In the genomic region with DNA sequence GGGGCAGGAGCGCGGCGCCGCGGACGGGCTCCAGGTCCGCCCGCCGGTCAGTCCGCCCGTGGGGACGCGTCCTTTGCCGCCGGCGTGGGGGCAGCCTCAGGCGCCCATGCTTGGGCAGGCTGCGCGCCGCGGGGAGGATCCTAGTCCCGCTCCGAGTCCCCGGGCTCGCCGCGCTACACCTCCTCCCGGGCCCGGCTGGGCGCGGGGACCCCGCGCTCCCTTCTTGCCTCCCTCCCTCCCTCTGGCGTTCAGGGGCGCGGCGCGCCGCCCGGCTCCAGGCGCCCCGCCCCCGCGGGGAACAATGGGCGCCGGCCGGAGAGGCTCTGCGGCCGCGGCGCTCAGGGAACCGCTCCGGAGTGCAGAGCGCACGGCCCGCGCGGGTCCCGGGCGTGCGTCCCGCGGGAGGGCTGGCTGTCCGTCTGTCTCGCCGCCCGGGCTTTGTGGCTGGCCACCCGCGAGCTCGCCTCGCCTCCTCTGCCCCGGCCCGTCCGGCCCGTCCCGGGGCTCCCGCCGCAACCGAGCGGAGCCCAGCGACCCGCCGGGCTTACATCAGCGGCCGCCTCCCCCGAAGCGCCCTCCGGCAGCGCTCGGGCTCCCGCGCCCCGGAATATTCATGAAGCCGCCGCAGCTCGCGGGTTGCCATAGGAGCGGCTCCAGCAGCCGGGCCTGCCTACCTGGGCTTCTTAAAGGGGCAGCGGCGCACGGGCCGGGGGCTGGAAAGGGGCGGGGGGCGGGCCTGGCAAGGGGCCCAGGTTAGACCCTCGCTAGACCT, we compare ENCODE assay signal across 13 cellular contexts. TPM values are rescaled to one million over a fixed set of nuclear protein-coding genes. Genes with fewer than 3 reads are reported as not detected.
DNase-seq lines count a peak whose midpoint lies in the region; ATAC-seq and TF ChIP-seq lines count a peak whose summit lies in the region.
"Had no signal": no experiment of that assay in that cellular context is flagged by ENCODE, and none has a peak within 500 bp of the region (broad histone marks: within the 10 kb centered on the region; RNA-seq: fewer than 3 reads in every experiment).

A gene (minus strand): TSS at position 658 of the 772 bp plus-strand sequence. CDS start 688 bp downstream, outside the sequence.

- 0% methylated on average over 2 to 15 of the region's 106 CpGs for WGBS in lower leg skin, 2 donors

- intact Hi-C loops in activated CD4-positive, alpha-beta T cell treated with anti-CD3 and anti-CD28 coated beads for 36 hours (cut with DNase I, micrococcal nuclease) = no loop called here
- intact Hi-C loops in lower leg skin (cut with DNase I; ENCODE audit: low total_unique reads) = no loop called here

- DNase-seq in Ammon's horn (ENCODE audit: low spot score) (peak; percentile 16), NCI-H1105 (lab: John Stamatoyannopoulos, UW) (peak; percentile 22), ecto neural progenitor cell (ENCODE audit: low spot score) (peak; percentile 83), mesothelial cell of epicardium (ENCODE audit: low spot score in 2 of 2, unreplicated experiment in 2 of 2) (no peak), lower leg skin (ENCODE audit: low spot score in 2 of 2) (no peak)
- DNase-seq in activated CD4-positive, alpha-beta T cell treated with anti-CD3 and anti-CD28 coated beads for 36 hours = no peak
- DNase-seq: activated CD4-positive, alpha-beta T cell treated with anti-CD3 and anti-CD28 coated beads, Interleukin-2, amount 10 ng/mL, durations not matched to agents 24 days and 14 days; EL; GOT3; MM.1S had no signal

- CTCF ChIA-PET in activated CD4-positive, alpha-beta T cell treated with anti-CD3 and anti-CD28 coated beads for 36 hours (lab: Charles Lee) = interaction anchor here (0.6 kb wide), 1 partner anchor 929 kb away, joined by 3 read pairs; no protein-coding TSS in a partner anchor

- TF ChIP-seq CTCF in mesothelial cell of epicardium (IDR thresholded peaks at IDR 0.05; ENCODE audit: unreplicated experiment) (no peak), lower leg skin (IDR thresholded peaks at IDR 0.05) (no peak)

- H3K4me3 ChIP-seq in lower leg skin (ENCODE audit: low read depth, poor library complexity, severe bottlenecking) = no peak within 1 kb of the TSS

- TF ChIP-seq POLR2A in lower leg skin (IDR thresholded peaks at IDR 0.05) = no peak

- POLR2A ChIA-PET in activated CD4-positive, alpha-beta T cell treated with anti-CD3 and anti-CD28 coated beads for 36 hours (lab: Charles Lee) = no interaction called here

- H3K9me3 Mint-ChIP-seq in mesothelial cell of epicardium = no peaks in the 10 kb centered on the region
- no peaks in the 10 kb centered on the region for H3K9me3 Mint-ChIP-seq in activated CD4-positive, alpha-beta T cell treated with anti-CD3 and anti-CD28 coated beads for 36 hours (ENCODE audit: low read depth)
- H3K9me3 Mint-ChIP-seq: activated CD4-positive, alpha-beta T cell treated with anti-CD3 and anti-CD28 coated beads, Interleukin-2, amount 10 ng/mL, durations not matched to agents 24 days and 14 days had no signal

- H3K36me3 Mint-ChIP-seq in mesothelial cell of epicardium = no peaks in the 10 kb centered on the region
- H3K36me3 Mint-ChIP-seq in activated CD4-positive, alpha-beta T cell treated with anti-CD3 and anti-CD28 coated beads for 36 hours (ENCODE audit: low read depth) = no peaks in the 10 kb centered on the region

- ATAC-seq in HG02571 (IDR thresholded peaks at IDR 0.05; ENCODE audit: unreplicated experiment) (no peak), HG03571 (IDR thresholded peaks at IDR 0.05; ENCODE audit: unreplicated experiment) (no peak)
- no peak for ATAC-seq in activated CD4-positive, alpha-beta T cell treated with anti-CD3 and anti-CD28 coated beads for 36 hours

- H3K27ac Mint-ChIP-seq in mesothelial cell of epicardium = no peak within 1 kb of the TSS
- no peak within 1 kb of the TSS for H3K27ac Mint-ChIP-seq in activated CD4-positive, alpha-beta T cell treated with anti-CD3 and anti-CD28 coated beads for 36 hours

- H3K27me3 Mint-ChIP-seq in mesothelial cell of epicardium (ENCODE audit: low read depth) = peaks cover 85% of the 10 kb centered on the region
- peaks cover 47% of the 10 kb centered on the region for H3K27me3 Mint-ChIP-seq in activated CD4-positive, alpha-beta T cell treated with anti-CD3 and anti-CD28 coated beads for 36 hours

- H3K4me1 Mint-ChIP-seq in mesothelial cell of epicardium = peaks cover 17% of the 10 kb centered on the region
- H3K4me1 Mint-ChIP-seq in activated CD4-positive, alpha-beta T cell treated with anti-CD3 and anti-CD28 coated beads for 36 hours = no peaks in the 10 kb centered on the region

- H3K4me3 Mint-ChIP-seq in mesothelial cell of epicardium = peak within 1 kb of the TSS; percentile 64
- H3K4me3 Mint-ChIP-seq in activated CD4-positive, alpha-beta T cell treated with anti-CD3 and anti-CD28 coated beads for 36 hours = no peak within 1 kb of the TSS
- H3K4me3 Mint-ChIP-seq: activated CD4-positive, alpha-beta T cell treated with anti-CD3 and anti-CD28 coated beads, Interleukin-2, amount 10 ng/mL, durations not matched to agents 24 days and 14 days had no signal

RNA-seq across cellular contexts. Expression of the gene that starts here (rescaled TPM):
- total RNA-seq in mesothelial cell of epicardium (0.63 to 0.71 TPM (median 0.69 TPM) in 3 replicates), lower leg skin (under 1 TPM in 3 of 4 donors, not detected in 1; 0.03 to 0.05 (median 0.04) TPM)
- not detected for total RNA-seq in activated CD4-positive, alpha-beta T cell treated with anti-CD3 and anti-CD28 coated beads for 36 hours
- total RNA-seq: activated CD4-positive, alpha-beta T cell treated with anti-CD3 and anti-CD28 coated beads, Interleukin-2, amount 10 ng/mL, durations not matched to agents 24 days and 14 days; pulmonary artery endothelial cell had no signal

Comparison
In these comparisons a context has a peak if more than half of its experiments do, and no peak if none do; other contexts are left out.
1. DNase-seq: peak in Ammon's horn (single experiment), NCI-H1105 (single experiment) and ecto neural progenitor cell (single experiment); none in mesothelial cell of epicardium (0 of 2), activated CD4-positive, alpha-beta T cell treated with anti-CD3 and anti-CD28 coated beads for 36 hours (single experiment) and lower leg skin (0 of 2).